In genomic region chr12:116294464-116295002, GRCh38 we compare ENCODE assay signal across 25 cellular contexts. TPM values are rescaled to one million over a fixed set of nuclear protein-coding genes. Genes with fewer than 3 reads are reported as not detected.
A peak's percentile ranks its signal among the peaks of the same experiment; 100 is the strongest.
DNase-seq lines count a peak whose midpoint lies in the region; ATAC-seq, FAIRE-seq and TF ChIP-seq lines count a peak whose summit lies in the region.
"Had no signal": no experiment of that assay in that cellular context is flagged by ENCODE, and none has a peak within 500 bp of the region (broad histone marks: within the 10 kb centered on the region; RNA-seq: fewer than 3 reads in every experiment).

No MANE protein-coding gene starts in this region.

- H2AFZ ChIP-seq in keratinocyte (ENCODE audit: control insufficient read depth, low read length): no peak overlapping the region
- H2AFZ ChIP-seq: GM23248 had no signal

- H3K4me1 ChIP-seq in keratinocyte (ENCODE audit: control insufficient read depth, extremely low read depth, insufficient read depth, low read length): peaks cover 4% of the 10 kb centered on the region
- peaks cover 21 to 24% of the 10 kb centered on the region in 2 donors for H3K4me1 ChIP-seq in thyroid gland

- CTCF ChIA-PET in activated naive CD4-positive, alpha-beta T cell treated with anti-CD3 and anti-CD28 coated beads for 36 hours (lab: Charles Lee): no interaction called here

- no peak for TF ChIP-seq POLR2A in thyroid gland (IDR thresholded peaks at IDR 0.05)

- H3K79me2 ChIP-seq in keratinocyte (ENCODE audit: control insufficient read depth, insufficient read depth, low read length): no peaks in the 10 kb centered on the region

- intact Hi-C loops in thyroid gland (cut with DNase I): no loop called here
- intact Hi-C loops in activated naive CD4-positive, alpha-beta T cell treated with anti-CD3 and anti-CD28 coated beads for 36 hours (cut with micrococcal nuclease): no loop called here

- no peaks in the 10 kb centered on the region for H3K4me1 Mint-ChIP-seq in activated naive CD4-positive, alpha-beta T cell treated with anti-CD3 and anti-CD28 coated beads for 36 hours (ENCODE audit: low read depth)
- H3K4me1 Mint-ChIP-seq: activated CD4-positive, alpha-beta T cell treated with anti-CD3 and anti-CD28 coated beads, Interleukin-2, amount 10 ng/mL, durations not matched to agents 7 days and 5 days; activated CD8-positive, alpha-beta memory T cell treated with anti-CD3 and anti-CD28 coated beads, Interleukin-2, amount 10 ng/mL, durations not matched to agents 7 days and 5 days had no signal

- H3K27ac Mint-ChIP-seq in activated naive CD4-positive, alpha-beta T cell treated with anti-CD3 and anti-CD28 coated beads for 36 hours: no peak overlapping the region
- H3K27ac Mint-ChIP-seq: activated CD4-positive, alpha-beta T cell treated with anti-CD3 and anti-CD28 coated beads, Interleukin-2, amount 10 ng/mL, durations not matched to agents 7 days and 5 days; activated CD8-positive, alpha-beta memory T cell treated with anti-CD3 and anti-CD28 coated beads, Interleukin-2, amount 10 ng/mL, durations not matched to agents 7 days and 5 days; activated T-cell treated with anti-CD3 and anti-CD28 coated beads, Interleukin-2, amount 50 U/mL, for 72 hours; IgD-negative memory B cell; stimulated activated naive B cell treated with anti-CD40 and anti-IgM and Interleukin-4, amounts not matched to agents 10 μg/mL and 1 μg/mL and 100 μg/mL, for 72 hours had no signal

- TF ChIP-seq CTCF in keratinocyte (optimal IDR thresholded peaks at IDR 0.05 in 1 of 3, IDR thresholded peaks at IDR 0.05 in 1 of 3, conservative IDR thresholded peaks at IDR 0.05 in 1 of 3; ENCODE audit: extremely low read depth in 1 of 3, insufficient read depth in 2 of 3, low read length in 3 of 3): no peak
- TF ChIP-seq CTCF in thyroid gland (IDR thresholded peaks at IDR 0.05): peak in 1 of 6 experiments; percentile 2

- H3K36me3 ChIP-seq in keratinocyte (ENCODE audit: control insufficient read depth in 2 of 2, extremely low read depth in 1 of 2, insufficient read depth in 2 of 2, low read length in 2 of 2): no peaks in the 10 kb centered on the region
- no peaks in the 10 kb centered on the region for H3K36me3 ChIP-seq in thyroid gland
- H3K36me3 ChIP-seq: ovary had no signal

- dilution Hi-C loops in keratinocyte (cut with MboI; ENCODE audit: extremely low pct_ligation_motif_present, low sequenced_read_pairs): no loop called here

- no peak overlapping the region for H3K4me3 Mint-ChIP-seq in activated naive CD4-positive, alpha-beta T cell treated with anti-CD3 and anti-CD28 coated beads for 36 hours
- H3K4me3 Mint-ChIP-seq: activated CD4-positive, alpha-beta T cell treated with anti-CD3 and anti-CD28 coated beads, Interleukin-2, amount 10 ng/mL, durations not matched to agents 7 days and 5 days; activated CD8-positive, alpha-beta memory T cell treated with anti-CD3 and anti-CD28 coated beads, Interleukin-2, amount 10 ng/mL, durations not matched to agents 7 days and 5 days; activated T-cell treated with anti-CD3 and anti-CD28 coated beads, Interleukin-2, amount 50 U/mL, for 72 hours; IgD-negative memory B cell; stimulated activated naive B cell treated with anti-CD40 and anti-IgM and Interleukin-4, amounts not matched to agents 10 μg/mL and 1 μg/mL and 100 μg/mL, for 72 hours had no signal

- no peaks in the 10 kb centered on the region for H3K27me3 Mint-ChIP-seq in activated naive CD4-positive, alpha-beta T cell treated with anti-CD3 and anti-CD28 coated beads for 36 hours (ENCODE audit: low read depth)

- H3K4me3 ChIP-seq in keratinocyte (ENCODE audit: control insufficient read depth in 2 of 3, extremely low read depth in 1 of 3, insufficient read depth in 2 of 3, low read depth in 1 of 3, low read length in 3 of 3) (no peak overlapping the region), thyroid gland (replicated peaks in 1 of 3) (no peak overlapping the region)
- H3K4me3 ChIP-seq: GM23248, ovary had no signal

- H4K20me1 ChIP-seq in keratinocyte (ENCODE audit: control insufficient read depth, extremely low read depth, insufficient read depth, low read length): no peaks in the 10 kb centered on the region

- H3K9me3 Mint-ChIP-seq in activated naive CD4-positive, alpha-beta T cell treated with anti-CD3 and anti-CD28 coated beads for 36 hours: no peaks in the 10 kb centered on the region

- ATAC-seq in GM18868 (IDR thresholded peaks at IDR 0.05; ENCODE audit: unreplicated experiment): no peak
- ATAC-seq: activated CD8-positive, alpha-beta memory T cell treated with anti-CD3 and anti-CD28 coated beads, Interleukin-2, amount 10 ng/mL, durations not matched to agents 7 days and 5 days; activated T-cell treated with anti-CD3 and anti-CD28 coated beads, Interleukin-2, amount 50 U/mL, for 72 hours; stimulated activated naive B cell treated with anti-CD40 and anti-IgM and Interleukin-4, amounts not matched to agents 10 μg/mL and 1 μg/mL and 100 μg/mL, for 72 hours had no signal

- no peak overlapping the region for H3K9ac ChIP-seq in keratinocyte (ENCODE audit: control insufficient read depth, extremely low read depth, insufficient read depth, low read length)
- H3K9ac ChIP-seq: GM23248 had no signal

- H3K27ac ChIP-seq in keratinocyte (ENCODE audit: control insufficient read depth, insufficient read depth, low read length) (no peak overlapping the region), thyroid gland (peak overlapping the region; percentile 49 to 57 (median 55))
- H3K27ac ChIP-seq: GM23248, ovary had no signal

- peak; percentile 52 for DNase-seq in NCI-H748 (lab: John Stamatoyannopoulos, UW; ENCODE audit: unreplicated experiment)
- DNase-seq in NCI-H748 treated with DMSO at 0.1 percent for 48 hours (lab: John Stamatoyannopoulos, UW): no peak
- peak; percentile 71 for DNase-seq in NCI-H82 (lab: John Stamatoyannopoulos, UW)
- no peak for DNase-seq in keratinocyte (ENCODE audit: low read depth, low spot score)
- no peak for DNase-seq in thyroid gland
- no peak for DNase-seq in activated naive CD4-positive, alpha-beta T cell treated with anti-CD3 and anti-CD28 coated beads for 36 hours
- no peak for DNase-seq in T-helper 9 cell
- DNase-seq: activated CD4-positive, alpha-beta T cell treated with anti-CD3 and anti-CD28 coated beads, Interleukin-2, amount 10 ng/mL, durations not matched to agents 7 days and 5 days; activated CD8-positive, alpha-beta memory T cell treated with anti-CD3 and anti-CD28 coated beads, Interleukin-2, amount 10 ng/mL, durations not matched to agents 7 days and 5 days; activated naive CD4-positive, alpha-beta T cell treated with Interleukin-2 at 50 U/mL for 16 hours; activated T-cell treated with anti-CD3 and anti-CD28 coated beads, Interleukin-2, amount 50 U/mL, for 72 hours; amniotic stem cell; C1 segment of cervical spinal cord; Calu3; cortex of kidney; GM23248; NCI-H1092; NCI-H2081; ovary; stimulated activated CD4-positive, alpha-beta T cell treated with anti-CD3 and anti-CD28 coated beads, Interleukin-4, amount 100 ng/mL, for 24 hours; stimulated activated naive B cell treated with anti-CD40 and anti-IgM and Interleukin-4, amounts not matched to agents 10 μg/mL and 1 μg/mL and 100 μg/mL, for 72 hours; T1000 had no signal

- H3K27me3 ChIP-seq in keratinocyte (ENCODE audit: control insufficient read depth, extremely low read depth, insufficient read depth, low read length): no peaks in the 10 kb centered on the region
- no peaks in the 10 kb centered on the region for H3K27me3 ChIP-seq in thyroid gland
- H3K27me3 ChIP-seq: ovary had no signal

- no peak overlapping the region for H3K4me2 ChIP-seq in keratinocyte (ENCODE audit: control insufficient read depth, extremely low read depth, insufficient read depth, low read depth, low read length)

- H3K36me3 Mint-ChIP-seq in activated naive CD4-positive, alpha-beta T cell treated with anti-CD3 and anti-CD28 coated beads for 36 hours (ENCODE audit: low read depth): no peaks in the 10 kb centered on the region
- H3K36me3 Mint-ChIP-seq: activated CD8-positive, alpha-beta memory T cell treated with anti-CD3 and anti-CD28 coated beads, Interleukin-2, amount 10 ng/mL, durations not matched to agents 7 days and 5 days; IgD-negative memory B cell; stimulated activated naive B cell treated with anti-CD40 and anti-IgM and Interleukin-4, amounts not matched to agents 10 μg/mL and 1 μg/mL and 100 μg/mL, for 72 hours had no signal

- H3K9me3 ChIP-seq in keratinocyte (ENCODE audit: control insufficient read depth, low read depth, low read length): no peaks in the 10 kb centered on the region
- no peaks in the 10 kb centered on the region for H3K9me3 ChIP-seq in thyroid gland
- H3K9me3 ChIP-seq: ovary had no signal

- 40 to 59% methylated on average over 3 of the region's 3 CpGs for WGBS in thyroid gland, 2 donors

- peak; percentile 23 for FAIRE-seq in keratinocyte (lab: Jason Lieb, UNC)
- FAIRE-seq: urothelium cell line had no signal

- H3K9me1 ChIP-seq in keratinocyte (ENCODE audit: control insufficient read depth, extremely low read depth, insufficient read depth, low read length): no peaks in the 10 kb centered on the region

RNA-seq across cellular contexts. Expression of gene MED13L, which starts 17.0 kb away (rescaled TPM):
- polyA plus RNA-seq in keratinocyte: 25.9 to 31.7 TPM (median 28.2 TPM) in 3 replicates
- polyA plus RNA-seq in keratinocyte (2011; ENCODE audit: low read depth): 25.4 TPM
- 17.3 and 28.0 TPM in 2 replicates for polyA plus RNA-seq in keratinocyte (2011; cell fraction: cytosol; rRNA removed)
- polyA plus RNA-seq in keratinocyte (2011; cell fraction: nucleus; rRNA removed): 56.7 and 69.2 TPM in 2 replicates
- 19.9 and 27.2 TPM in 2 replicates for polyA plus RNA-seq in keratinocyte (2012; ENCODE audit: low replicate concordance)
- 57.7 to 176 TPM (median 96.7 TPM) in 3 replicates for polyA minus RNA-seq in keratinocyte
- polyA minus RNA-seq in keratinocyte (2011; cell fraction: cytosol; rRNA and poly(A)+ RNA removed): 37.2 TPM
- polyA minus RNA-seq in keratinocyte (2011; cell fraction: nucleus; rRNA and poly(A)+ RNA removed): 132 and 288 TPM in 2 replicates
- 100 to 1,000 TPM; 168 to 349 (median 246) TPM for total RNA-seq in thyroid gland
- total RNA-seq in activated naive CD4-positive, alpha-beta T cell treated with anti-CD3 and anti-CD28 coated beads for 36 hours: 10 to 100 TPM; 42.4 to 46.0 TPM

Comparison
In these comparisons a context has a peak if more than half of its experiments do, and no peak if none do; other contexts are left out.
1. DNase-seq: peak in NCI-H748 (single experiment) and NCI-H82 (single experiment); none in NCI-H748 treated with DMSO at 0.1 percent for 48 hours (single experiment), keratinocyte (single experiment), thyroid gland (0 of 2), activated naive CD4-positive, alpha-beta T cell treated with anti-CD3 and anti-CD28 coated beads for 36 hours (single experiment) and T-helper 9 cell (single experiment).